ENCODE assay signal across 9 cellular contexts in genomic region chr2:177254433-177255226, GRCh38. TPM values are rescaled to one million over a fixed set of nuclear protein-coding genes. Genes with fewer than 3 reads are reported as not detected.
DNase-seq lines count a peak whose midpoint lies in the region; ATAC-seq and TF ChIP-seq lines count a peak whose summit lies in the region.
"Had no signal": no experiment of that assay in that cellular context is flagged by ENCODE, and none has a peak within 500 bp of the region (broad histone marks: within the 10 kb centered on the region; RNA-seq: fewer than 3 reads in every experiment).

No MANE protein-coding gene starts in this region.

- peaks cover 8 to 82% (median 39%) of the 10 kb centered on the region in 4 donors for H3K4me1 ChIP-seq in Peyer's patch
- H3K4me1 ChIP-seq in neural progenitor cell: peaks cover 10% of the 10 kb centered on the region

- H3K79me2 ChIP-seq in neural progenitor cell (ENCODE audit: low read depth): peaks cover 95% of the 10 kb centered on the region

- H3K27ac Mint-ChIP-seq in neural progenitor cell: no peak overlapping the region

- no peaks in the 10 kb centered on the region for H3K27me3 ChIP-seq in Peyer's patch
- H3K27me3 ChIP-seq in neural progenitor cell: no peaks in the 10 kb centered on the region
- H3K27me3 ChIP-seq: BLaER1 had no signal

- peak overlapping the region; percentile 43 for H3K4me2 ChIP-seq in neural progenitor cell
- H3K4me2 ChIP-seq: BLaER1 had no signal

- TF ChIP-seq CTCF in Peyer's patch (IDR thresholded peaks at IDR 0.05) (peak in 4 of 6 experiments; percentile 27 to 72 (median 64)), epithelial cell of proximal tubule (conservative IDR thresholded peaks at IDR 0.05; ENCODE audit: low read depth, low read length) (peak; percentile 64), neural progenitor cell (IDR thresholded peaks at IDR 0.05) (peak; percentile 85)

- TF ChIP-seq POLR2A in Peyer's patch (IDR thresholded peaks at IDR 0.05): peak in 1 of 2 donors; percentile 28

- peaks cover 17% of the 10 kb centered on the region for H3K9me3 Mint-ChIP-seq in neural progenitor cell

- H2AFZ ChIP-seq in neural progenitor cell (replicated peaks): peak overlapping the region; percentile 36

- H3K27ac ChIP-seq in Peyer's patch (peak overlapping the region in 3 of 4 donors; percentile 68 to 83 (median 74)), neural progenitor cell (no peak overlapping the region)
- H3K27ac ChIP-seq: BLaER1 had no signal

- peaks cover 4% of the 10 kb centered on the region for H3K27me3 Mint-ChIP-seq in neural progenitor cell (ENCODE audit: insufficient read depth, low read depth)

- DNase-seq in DMS53 (lab: John Stamatoyannopoulos, UW): peak; percentile 68
- DNase-seq in DMS53 treated with DMSO at 0.1 percent for 48 hours (lab: John Stamatoyannopoulos, UW; ENCODE audit: unreplicated experiment): no peak
- peak in 2 of 3 donors; percentile 85 to 86 for DNase-seq in Peyer's patch
- DNase-seq in epithelial cell of proximal tubule (ENCODE audit: low read depth): no peak
- DNase-seq in neural progenitor cell (ENCODE audit: low spot score): peak; percentile 86
- no peak for DNase-seq in NCI-H1105 treated with DMSO at 0.1 percent for 48 hours (lab: John Stamatoyannopoulos, UW)
- DNase-seq in NCI-H345 (lab: John Stamatoyannopoulos, UW): no peak

- H3F3A ChIP-seq in neural progenitor cell (ENCODE audit: low read depth): peaks cover 8% of the 10 kb centered on the region

- ATAC-seq in HG02981 (IDR thresholded peaks at IDR 0.05; ENCODE audit: unreplicated experiment): no peak

- no peak overlapping the region for H3K4me3 ChIP-seq in Peyer's patch
- no peak overlapping the region for H3K4me3 ChIP-seq in epithelial cell of proximal tubule (ENCODE audit: low read depth, low read length)
- no peak overlapping the region for H3K4me3 ChIP-seq in neural progenitor cell
- H3K4me3 ChIP-seq: BLaER1 had no signal

- H3K4me1 Mint-ChIP-seq in neural progenitor cell: peaks cover 3% of the 10 kb centered on the region

- H4K20me1 ChIP-seq in neural progenitor cell (ENCODE audit: low read depth): peaks cover 15% of the 10 kb centered on the region

- H3K9me3 ChIP-seq in Peyer's patch (no peaks in the 10 kb centered on the region), neural progenitor cell (ENCODE audit: low read depth) (peaks cover 6% of the 10 kb centered on the region)

- H3K36me3 ChIP-seq in Peyer's patch: no peaks in the 10 kb centered on the region
- H3K36me3 ChIP-seq in neural progenitor cell: no peaks in the 10 kb centered on the region

- H3K9ac ChIP-seq in neural progenitor cell: no peak overlapping the region
- H3K9ac ChIP-seq: BLaER1 had no signal

- H3K4me3 Mint-ChIP-seq in neural progenitor cell: no peak overlapping the region

- H3K36me3 Mint-ChIP-seq in neural progenitor cell: peaks cover 36% of the 10 kb centered on the region

RNA-seq across cellular contexts. Expression of gene NFE2L2, which starts 9.9 kb away (rescaled TPM):
- total RNA-seq in Peyer's patch (100 to 1,000 TPM in 2 of 4 donors, 10 to 100 TPM in 2; 85.3 to 162 (median 108) TPM), epithelial cell of proximal tubule (43.6 and 53.0 TPM in 2 replicates), neural progenitor cell (ENCODE audit: low replicate concordance) (13.9 and 17.7 TPM in 2 replicates)

RNA-seq across cellular contexts. Expression of gene HNRNPA3, which starts 42.0 kb away (rescaled TPM):
- 100 to 1,000 TPM in 1 of 4 donors, 10 to 100 TPM in 3; 40.8 to 112 (median 60.5) TPM for total RNA-seq in Peyer's patch
- 48.6 and 64.4 TPM in 2 replicates for total RNA-seq in epithelial cell of proximal tubule
- 85.0 and 107 TPM in 2 replicates for total RNA-seq in neural progenitor cell (ENCODE audit: low replicate concordance)

Comparison
In these comparisons a context has a peak if more than half of its experiments do, and no peak if none do; other contexts are left out.
1. DNase-seq: peak in DMS53 (single experiment), Peyer's patch (2 of 3) and neural progenitor cell (single experiment); none in DMS53 treated with DMSO at 0.1 percent for 48 hours (single experiment), epithelial cell of proximal tubule (single experiment), NCI-H1105 treated with DMSO at 0.1 percent for 48 hours (single experiment) and NCI-H345 (single experiment).
2. Peak in every context shown above with its lines, with median percentiles within 50 percentile points of each other: CTCF ChIP-seq.